In the genomic region with DNA sequence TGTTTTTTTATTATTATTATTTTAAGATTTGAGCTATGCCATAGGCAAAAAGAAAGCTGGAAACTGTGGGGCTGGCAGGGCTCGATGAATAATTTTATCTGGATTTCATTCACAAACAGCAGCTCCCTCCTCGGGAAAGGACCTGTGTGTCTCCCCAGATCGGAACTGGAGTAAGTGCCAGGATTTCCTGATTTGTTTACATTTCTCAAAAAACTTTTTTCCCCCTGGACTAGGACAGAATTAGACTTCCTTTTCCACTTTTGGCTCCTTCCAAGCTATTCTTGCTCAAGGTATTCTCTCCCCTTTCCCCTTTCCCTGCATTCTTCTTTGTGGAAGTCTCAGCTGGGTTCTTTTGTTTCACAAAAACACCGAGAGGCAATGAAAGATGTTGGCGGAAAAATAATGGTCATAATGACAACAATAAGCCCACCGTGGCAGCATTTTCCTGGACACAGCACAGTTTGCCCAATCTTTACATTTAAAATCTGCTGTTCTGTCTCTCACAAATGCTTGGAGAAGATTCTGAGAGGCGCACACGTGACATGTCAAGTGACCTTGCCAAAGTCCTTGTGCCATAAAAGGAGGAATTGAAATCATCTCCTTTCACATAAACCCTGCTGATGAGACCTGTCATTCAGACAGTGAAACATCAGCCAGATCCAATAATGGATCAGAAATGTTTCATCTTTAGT, we compare ENCODE assay signal across 1 cellular context.
TF ChIP-seq lines count a peak whose summit lies in the region.

No MANE protein-coding gene starts in this region.

TF ChIP-seq in HepG2, 621 proteins besides CTCF, POLR2A, EP300 and RAD21 (continued from another document):
- TF ChIP-seq EHMT2 (IDR thresholded peaks at IDR 0.05; ENCODE audit: borderline replicate concordance, low read depth, low read length) (no peak), ZNF83 (CRISPR knock-in tag; IDR thresholded peaks at IDR 0.05; ENCODE audit: borderline replicate concordance) (no peak), JUNB (CRISPR knock-in tag; IDR thresholded peaks at IDR 0.05; ENCODE audit: borderline replicate concordance) (no peak), AKNA (CRISPR knock-in tag; IDR thresholded peaks at IDR 0.05; ENCODE audit: borderline replicate concordance) (no peak), NR2F1 (CRISPR knock-in tag; IDR thresholded peaks at IDR 0.05) (no peak)
- TF ChIP-seq, protein P1, sequence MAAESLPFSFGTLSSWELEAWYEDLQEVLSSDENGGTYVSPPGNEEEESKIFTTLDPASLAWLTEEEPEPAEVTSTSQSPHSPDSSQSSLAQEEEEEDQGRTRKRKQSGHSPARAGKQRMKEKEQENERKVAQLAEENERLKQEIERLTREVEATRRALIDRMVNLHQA (CRISPR knock-in tag; IDR thresholded peaks at IDR 0.05): no peak
